15 cellular contexts compared by ENCODE assay signal in genomic region chr7:21620054-21620453, GRCh38.
DNase-seq lines count a peak whose midpoint lies in the region; ATAC-seq and TF ChIP-seq lines count a peak whose summit lies in the region.
"Had no signal": no experiment of that assay in that cellular context is flagged by ENCODE, and none has a peak within 500 bp of the region (broad histone marks: within the 10 kb centered on the region; RNA-seq: fewer than 3 reads in every experiment).

No MANE protein-coding gene starts in this region.

- H3K9me2 ChIP-seq in HCT116 (ENCODE audit: insufficient read depth) = no peaks in the 10 kb centered on the region

- DNase-seq in MCF 10A (ENCODE audit: unreplicated experiment) = no peak
- DNase-seq in breast epithelium (ENCODE audit: low spot score in 2 of 2) = no peak
- no peak for DNase-seq in HCT116 (ENCODE audit: low read depth, low spot score)
- peak; percentile 46 for DNase-seq in adipocyte (ENCODE audit: low read depth)
- DNase-seq in NCI-H524 treated with DMSO at 0.1 percent for 48 hours (lab: John Stamatoyannopoulos, UW) = no peak
- DNase-seq in medulla oblongata (ENCODE audit: extremely low spot score) = no peak
- DNase-seq: 8988T; BE2C; Caco-2; CD4-positive, alpha-beta memory T cell; DND-41 had no signal

- H3K27ac ChIP-seq in breast epithelium (no peak overlapping the region), HCT116 (ENCODE audit: low read depth, low read length) (no peak overlapping the region), parathyroid adenoma (peak overlapping the region; percentile 100)
- H3K27ac ChIP-seq: C4-2B had no signal

- no TSS peak for BruUV-seq in MCF 10A (replicated peaks; lab: Mats Ljungman, UMichigan)
- BruUV-seq in HCT116 (replicated peaks; lab: Mats Ljungman, UMichigan) = no TSS peak

- RAD21 ChIA-PET in HCT116 (lab: Charles Lee; ENCODE audit: low non-redundant PET in 1 of 2, low total read pairs in 2 of 2, uncharacterized antibody in 2 of 2, unreplicated experiment in 2 of 2) = no interaction called here

- H3K4me1 ChIP-seq in breast epithelium = no peaks in the 10 kb centered on the region
- H3K4me1 ChIP-seq in HCT116 (ENCODE audit: control insufficient read depth in 1 of 2, insufficient read depth in 2 of 2, low read length in 2 of 2) = peaks cover 20 to 22% of the 10 kb centered on the region in 2 experiments
- H3K4me1 ChIP-seq in adipocyte (ENCODE audit: control insufficient read depth, insufficient read depth, low read length) = peaks cover 14% of the 10 kb centered on the region
- peaks cover 46% of the 10 kb centered on the region for H3K4me1 ChIP-seq in parathyroid adenoma
- H3K4me1 ChIP-seq: BE2C had no signal

- H3K4me3 ChIP-seq in breast epithelium (no peak overlapping the region), HCT116 (replicated peaks in 1 of 2; ENCODE audit: low read depth in 1 of 2, low read length in 2 of 2) (no peak overlapping the region), adipocyte (ENCODE audit: low read length) (no peak overlapping the region), parathyroid adenoma (ENCODE audit: low read depth, low read length) (no peak overlapping the region)
- H3K4me3 ChIP-seq: GM12878 had no signal

- no peaks in the 10 kb centered on the region for H3K36me3 Mint-ChIP-seq in MCF 10A (ENCODE audit: insufficient read depth, unreplicated experiment)
- H3K36me3 Mint-ChIP-seq: CD4-positive, alpha-beta memory T cell had no signal

- peak overlapping the region; percentile 49 for H3K27ac Mint-ChIP-seq in MCF 10A (ENCODE audit: low read depth, unreplicated experiment)
- H3K27ac Mint-ChIP-seq: CD4-positive, alpha-beta memory T cell had no signal

- POLR2A ChIA-PET in MCF 10A (lab: Yijun Ruan, JAX) = no interaction called here
- POLR2A ChIA-PET in HCT116 (lab: Charles Lee) = no interaction called here

- TF ChIP-seq POLR2A in breast epithelium (IDR thresholded peaks at IDR 0.05) (no peak), HCT116 (IDR thresholded peaks at IDR 0.05; ENCODE audit: borderline replicate concordance, extremely low read depth, insufficient read depth, insufficient read length) (no peak)

- H3K4me2 ChIP-seq in HCT116 (ENCODE audit: low read length) (no peak overlapping the region), parathyroid adenoma (ENCODE audit: low read length) (no peak overlapping the region)

- H3K4me1 Mint-ChIP-seq in MCF 10A (ENCODE audit: insufficient read depth, unreplicated experiment) = peaks cover 29% of the 10 kb centered on the region
- H3K4me1 Mint-ChIP-seq: CD4-positive, alpha-beta memory T cell had no signal

- no peaks in the 10 kb centered on the region for H4K20me1 ChIP-seq in HCT116 (ENCODE audit: insufficient read depth)

- ATAC-seq in HCT116 (no peak), HG03378 (IDR thresholded peaks at IDR 0.05; ENCODE audit: unreplicated experiment) (no peak)
- ATAC-seq: GM12878 had no signal

- TF ChIP-seq CTCF in MCF 10A (IDR thresholded peaks at IDR 0.05; ENCODE audit: unreplicated experiment) = no peak
- TF ChIP-seq CTCF in breast epithelium (IDR thresholded peaks at IDR 0.05) = no peak
- no peak for TF ChIP-seq CTCF in HCT116 (IDR thresholded peaks at IDR 0.05 in 2 of 3, conservative IDR thresholded peaks at IDR 0.05 in 1 of 3; ENCODE audit: borderline replicate concordance in 1 of 3, insufficient read depth in 1 of 3, low read depth in 2 of 3, low read length in 2 of 3)
- no peak for TF ChIP-seq CTCF in parathyroid adenoma (IDR thresholded peaks at IDR 0.05)

- H2AFZ ChIP-seq in HCT116 (ENCODE audit: low read depth, low read length, poor library complexity, severe bottlenecking) (no peak overlapping the region), parathyroid adenoma (no peak overlapping the region)

- TF ChIP-seq RAD21 in HCT116 (IDR thresholded peaks at IDR 0.05; ENCODE audit: low read depth) = no peak

- intact Hi-C loops in MCF 10A (cut with micrococcal nuclease) (no loop called here), breast epithelium (cut with DNase I; ENCODE audit: low total_unique reads) (no loop called here), HCT116 (cut with micrococcal nuclease) (no loop called here)

- H3K27me3 Mint-ChIP-seq in MCF 10A (ENCODE audit: insufficient read depth, unreplicated experiment) = no peaks in the 10 kb centered on the region

- H3K9me3 ChIP-seq in breast epithelium (no peaks in the 10 kb centered on the region), HCT116 (ENCODE audit: control insufficient read depth in 1 of 2, insufficient read depth in 1 of 2, low read depth in 1 of 2, low read length in 2 of 2) (no peaks in the 10 kb centered on the region), adipocyte (ENCODE audit: control insufficient read depth, low read length) (no peaks in the 10 kb centered on the region), parathyroid adenoma (ENCODE audit: control insufficient read depth, low read length) (no peaks in the 10 kb centered on the region)
- H3K9me3 ChIP-seq: BE2C, Caco-2 had no signal

- no peaks in the 10 kb centered on the region for H3K9me3 Mint-ChIP-seq in MCF 10A (ENCODE audit: unreplicated experiment)

- H3K79me2 ChIP-seq in HCT116 (ENCODE audit: insufficient read depth, low read length) (no peaks in the 10 kb centered on the region), parathyroid adenoma (peaks cover 9% of the 10 kb centered on the region)

- H3K4me3 Mint-ChIP-seq in MCF 10A (ENCODE audit: unreplicated experiment) = no peak overlapping the region
- H3K4me3 Mint-ChIP-seq: CD4-positive, alpha-beta memory T cell had no signal

- no peak overlapping the region for H3K9ac ChIP-seq in HCT116 (ENCODE audit: low read length)
- no peak overlapping the region for H3K9ac ChIP-seq in adipocyte (ENCODE audit: low read length)
- no peak overlapping the region for H3K9ac ChIP-seq in parathyroid adenoma

- H3K36me3 ChIP-seq in breast epithelium = no peaks in the 10 kb centered on the region
- no peaks in the 10 kb centered on the region for H3K36me3 ChIP-seq in HCT116 (ENCODE audit: control insufficient read depth in 1 of 2, insufficient read depth in 2 of 2, low read length in 2 of 2)
- H3K36me3 ChIP-seq in adipocyte (ENCODE audit: control insufficient read depth, insufficient read depth, low read length, severe bottlenecking) = no peaks in the 10 kb centered on the region
- H3K36me3 ChIP-seq in parathyroid adenoma (ENCODE audit: control insufficient read depth, insufficient read depth, low read length) = peaks cover 14% of the 10 kb centered on the region
- H3K36me3 ChIP-seq: BE2C had no signal

- no peaks in the 10 kb centered on the region for H3K27me3 ChIP-seq in breast epithelium
- H3K27me3 ChIP-seq in HCT116 (ENCODE audit: insufficient read depth, low read length) = no peaks in the 10 kb centered on the region
- H3K27me3 ChIP-seq in adipocyte (replicated peaks; ENCODE audit: control insufficient read depth, insufficient read depth, low read length) = no peaks in the 10 kb centered on the region
- no peaks in the 10 kb centered on the region for H3K27me3 ChIP-seq in parathyroid adenoma (ENCODE audit: control insufficient read depth, insufficient read depth, low read length)
- H3K27me3 ChIP-seq: BE2C had no signal

- CTCF ChIA-PET in MCF 10A (lab: Yijun Ruan, JAX) (no interaction called here), HCT116 (lab: Charles Lee) (no interaction called here)

TF ChIP-seq in HCT116, 20 proteins besides CTCF, POLR2A, EP300 and RAD21:
- TF ChIP-seq TCF7L2 (IDR thresholded peaks at IDR 0.05; ENCODE audit: borderline replicate concordance, extremely low read depth, insufficient read depth, insufficient read length) (peak; percentile 26), ZBTB33 (IDR thresholded peaks at IDR 0.05; ENCODE audit: extremely low read depth, insufficient replicate concordance, low read length) (no peak)
